29 cellular contexts compared by ENCODE assay signal in the genomic region with DNA sequence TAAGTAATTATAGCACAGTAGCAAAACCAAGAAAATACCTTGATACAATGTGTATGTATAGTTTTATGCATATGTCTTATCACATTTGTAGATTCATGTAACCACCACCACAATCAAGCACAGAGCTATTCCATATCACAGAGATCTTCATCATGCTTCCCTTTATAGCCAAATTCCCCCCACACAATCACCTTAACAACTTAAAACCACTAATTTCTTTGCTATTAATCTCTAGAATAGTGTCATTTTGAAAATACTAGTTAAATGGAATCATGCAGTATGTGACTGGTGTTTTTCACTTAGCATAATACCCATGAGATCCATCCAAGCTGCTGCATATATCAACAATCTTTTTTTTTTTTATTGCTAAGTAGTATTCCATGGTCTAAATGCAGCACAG. TPM values are rescaled to one million over a fixed set of nuclear protein-coding genes. Genes with fewer than 3 reads are reported as not detected.
DNase-seq lines count a peak whose midpoint lies in the region; ATAC-seq, FAIRE-seq and TF ChIP-seq lines count a peak whose summit lies in the region.
"Had no signal": no experiment of that assay in that cellular context is flagged by ENCODE, and none has a peak within 500 bp of the region (broad histone marks: within the 10 kb centered on the region; RNA-seq: fewer than 3 reads in every experiment).

No MANE protein-coding gene starts in this region.

- peaks cover 26 to 31% of the 10 kb centered on the region in 2 donors for H3K27me3 Mint-ChIP-seq in CD4-positive, alpha-beta memory T cell

- H2AFZ ChIP-seq in Karpas-422 (ENCODE audit: low read length) (no peak overlapping the region), GM12878 (ENCODE audit: control insufficient read depth, low read depth, low read length) (no peak overlapping the region)

- TF ChIP-seq EP300 in GM12878 (IDR thresholded peaks at IDR 0.05; ENCODE audit: borderline replicate concordance in 1 of 2, control insufficient read depth in 1 of 2, low read depth in 2 of 2, low read length in 2 of 2): no peak

- no peaks in the 10 kb centered on the region for H3K9me2 ChIP-seq in Karpas-422 (replicated peaks; ENCODE audit: insufficient read depth, low read length)

- H4K20me1 ChIP-seq in Karpas-422 (ENCODE audit: insufficient read depth, low read depth, low read length): 0 out of 2 replicates have a peak, but pooled peaks cover 5% of the 10 kb centered on the region
- H4K20me1 ChIP-seq in GM12878 (ENCODE audit: control insufficient read depth, insufficient read depth): peaks cover 7% of the 10 kb centered on the region

- in situ Hi-C loops in GM12878 (cut with MboI): no loop called here

- no TSS peak for BruUV-seq in GM12878 (replicated peaks; lab: Mats Ljungman, UMichigan)

- CTCF ChIA-PET in GM12878 (lab: Yijun Ruan, JAX): interaction anchor here (0.9 to 3.8 kb wide), 8 partner anchors 8 to 338 kb away, joined by 3 to 47 read pairs (median 6); no protein-coding TSS in a partner anchor
- CTCF ChIA-PET in CD4-positive, alpha-beta memory T cell (lab: Charles Lee; ENCODE audit: partially characterized antibody): interaction anchor here (1.6 kb wide), 1 partner anchor 35 kb away, joined by 4 read pairs; no protein-coding TSS in a partner anchor

- H3K4me1 ChIP-seq in Karpas-422 (ENCODE audit: low read length) (peaks cover 15% of the 10 kb centered on the region), GM12878 (ENCODE audit: control insufficient read depth, insufficient read depth, low read length) (peaks cover 4% of the 10 kb centered on the region; the same call in 1 of the 2 replicates)
- H3K4me1 ChIP-seq in CD4-positive, alpha-beta memory T cell (ENCODE audit: insufficient read depth, low read length): no peaks in the 10 kb centered on the region

- H3K9me3 ChIP-seq in Karpas-422 (ENCODE audit: low read length): no peaks in the 10 kb centered on the region
- no peaks in the 10 kb centered on the region for H3K9me3 ChIP-seq in GM12878 (replicated peaks; ENCODE audit: control insufficient read depth, insufficient read depth, low read length)
- no peaks in the 10 kb centered on the region for H3K9me3 ChIP-seq in CD4-positive, alpha-beta memory T cell (ENCODE audit: control insufficient read depth in 1 of 2, low read length in 2 of 2)

- H3K4me2 ChIP-seq in Karpas-422 (ENCODE audit: low read depth, low read length, poor library complexity, severe bottlenecking) (no peak overlapping the region), GM12878 (ENCODE audit: control insufficient read depth, insufficient read depth) (no peak overlapping the region)
- H3K4me2 ChIP-seq: BLaER1 treated with 17β-estradiol and CSF1 and Interleukin-3, amounts not matched to agents 10 nM and 100 nM had no signal

- intact Hi-C loops in GM12878 (cut with micrococcal nuclease; ENCODE audit: unreplicated experiment): no loop called here
- intact Hi-C loops in CD4-positive, alpha-beta memory T cell (cut with micrococcal nuclease): no loop called here

- peaks cover 5% of the 10 kb centered on the region for H3K4me1 Mint-ChIP-seq in stimulated activated effector memory CD8-positive, alpha-beta T cell treated with anti-CD3 and anti-CD28 coated beads, Interleukin-12 subunit alpha, Interleukin-12 subunit beta, amount 100 ng/mL, for 72 hours
- no peaks in the 10 kb centered on the region for H3K4me1 Mint-ChIP-seq in CD4-positive, alpha-beta memory T cell

- H3K36me3 ChIP-seq in Karpas-422 (ENCODE audit: insufficient read depth, low read length) (peaks cover 22% of the 10 kb centered on the region), GM12878 (ENCODE audit: control insufficient read depth in 2 of 2, insufficient read depth in 2 of 2, low read length in 1 of 2) (peaks cover 11 to 17% of the 10 kb centered on the region in 2 experiments)
- H3K36me3 ChIP-seq in CD4-positive, alpha-beta memory T cell (ENCODE audit: insufficient read depth, low read length): no peaks in the 10 kb centered on the region

- H3K4me3 ChIP-seq in Karpas-422 (ENCODE audit: low read length): no peak overlapping the region
- no peak overlapping the region for H3K4me3 ChIP-seq in GM12878
- H3K4me3 ChIP-seq in CD4-positive, alpha-beta memory T cell (ENCODE audit: low read length in 2 of 2): no peak overlapping the region
- H3K4me3 ChIP-seq: BLaER1 treated with 17β-estradiol and CSF1 and Interleukin-3, amounts not matched to agents 10 nM and 100 nM had no signal

- ATAC-seq in GM12878 (peak; percentile 8), HG02610 (IDR thresholded peaks at IDR 0.05; ENCODE audit: unreplicated experiment) (no peak), GM21390 (IDR thresholded peaks at IDR 0.05; ENCODE audit: unreplicated experiment) (no peak)
- ATAC-seq in stimulated activated effector memory CD8-positive, alpha-beta T cell treated with anti-CD3 and anti-CD28 coated beads, Interleukin-12 subunit alpha, Interleukin-12 subunit beta, amount 100 ng/mL, for 72 hours: peak; percentile 34

- peaks cover 2% of the 10 kb centered on the region for H3K9me3 Mint-ChIP-seq in stimulated activated effector memory CD8-positive, alpha-beta T cell treated with anti-CD3 and anti-CD28 coated beads, Interleukin-12 subunit alpha, Interleukin-12 subunit beta, amount 100 ng/mL, for 72 hours
- peaks cover 0 to 14% (median 9%) of the 10 kb centered on the region in 8 donors for H3K9me3 Mint-ChIP-seq in CD4-positive, alpha-beta memory T cell

- H3K27me3 ChIP-seq in Karpas-422 (ENCODE audit: low read length) (no peaks in the 10 kb centered on the region), GM12878 (replicated peaks in 1 of 2; ENCODE audit: control insufficient read depth in 2 of 2, insufficient read depth in 2 of 2, low read length in 1 of 2) (no peaks in the 10 kb centered on the region)
- no peaks in the 10 kb centered on the region for H3K27me3 ChIP-seq in CD4-positive, alpha-beta memory T cell (ENCODE audit: insufficient read depth, low read length)
- H3K27me3 ChIP-seq: BLaER1 treated with 17β-estradiol and CSF1 and Interleukin-3, amounts not matched to agents 10 nM and 100 nM had no signal

- TF ChIP-seq CTCF in GM12878 (IDR thresholded peaks at IDR 0.05 in 2 of 3, conservative IDR thresholded peaks at IDR 0.05 in 1 of 3; ENCODE audit: control insufficient read depth in 2 of 3, extremely low read depth in 1 of 3, insufficient read depth in 1 of 3, low read depth in 3 of 3, low read length in 3 of 3): no peak

- peaks cover 9% of the 10 kb centered on the region for H3K36me3 Mint-ChIP-seq in stimulated activated effector memory CD8-positive, alpha-beta T cell treated with anti-CD3 and anti-CD28 coated beads, Interleukin-12 subunit alpha, Interleukin-12 subunit beta, amount 100 ng/mL, for 72 hours
- peaks cover 0 to 7% of the 10 kb centered on the region in 2 donors for H3K36me3 Mint-ChIP-seq in CD4-positive, alpha-beta memory T cell

- H3K4me3 Mint-ChIP-seq in stimulated activated effector memory CD8-positive, alpha-beta T cell treated with anti-CD3 and anti-CD28 coated beads, Interleukin-12 subunit alpha, Interleukin-12 subunit beta, amount 100 ng/mL, for 72 hours: no peak overlapping the region
- H3K4me3 Mint-ChIP-seq in CD4-positive, alpha-beta memory T cell: no peak overlapping the region
- H3K4me3 Mint-ChIP-seq: CD4-positive, alpha-beta T cell; CD8-positive, alpha-beta memory T cell had no signal

- H3K9ac ChIP-seq in Karpas-422 (ENCODE audit: low read length) (no peak overlapping the region), GM12878 (ENCODE audit: control insufficient read depth, insufficient read depth, low read length) (no peak overlapping the region)
- H3K9ac ChIP-seq: BLaER1 treated with 17β-estradiol and CSF1 and Interleukin-3, amounts not matched to agents 10 nM and 100 nM had no signal

- RAD21 ChIA-PET in GM12878 (lab: Charles Lee; ENCODE audit: unreplicated experiment): interaction anchor here (1.1 to 3.7 kb wide), 6 partner anchors 12 to 420 kb away, joined by 4 to 23 read pairs (median 6); no protein-coding TSS in a partner anchor

- TF ChIP-seq POLR2A in GM12878 (IDR thresholded peaks at IDR 0.05; ENCODE audit: low read depth, low read length): no peak

- POLR2A ChIA-PET in GM12878 (lab: Charles Lee): interaction anchor here (0.8 to 8.4 kb wide), 9 partner anchors 9 to 394 kb away, joined by 3 to 64 read pairs (median 4); no protein-coding TSS in a partner anchor
- POLR2A ChIA-PET in CD4-positive, alpha-beta memory T cell (lab: Charles Lee; ENCODE audit: partially characterized antibody): no interaction called here

- no peaks in the 10 kb centered on the region for H3K79me2 ChIP-seq in Karpas-422 (ENCODE audit: low read length)
- peaks cover 6% of the 10 kb centered on the region for H3K79me2 ChIP-seq in GM12878 (ENCODE audit: control insufficient read depth, insufficient read depth, low read length)

- SMC1A ChIA-PET in GM12878 (lab: Charles Lee; ENCODE audit: uncharacterized antibody, unreplicated experiment): interaction anchor here (0.9 to 3.1 kb wide), 14 partner anchors 9 to 239 kb away, joined by 3 to 27 read pairs (median 5); partner anchors contain the start of gene HLA-DQB1

- no peak for TF ChIP-seq RAD21 in GM12878 (IDR thresholded peaks at IDR 0.05; ENCODE audit: insufficient read depth, low read depth, low read length)

- no peak for FAIRE-seq in GM12878 (lab: Jason Lieb, UNC)
- FAIRE-seq: A204.1, GM12891, GM19239 had no signal

- H3K27ac ChIP-seq in Karpas-422 (ENCODE audit: low read length) (no peak overlapping the region), GM12878 (ENCODE audit: control insufficient read depth, insufficient read depth) (no peak overlapping the region)
- H3K27ac ChIP-seq in CD4-positive, alpha-beta memory T cell (ENCODE audit: low read depth, low read length): no peak overlapping the region
- H3K27ac ChIP-seq: BLaER1 treated with 17β-estradiol and CSF1 and Interleukin-3, amounts not matched to agents 10 nM and 100 nM; C4-2B had no signal

- DNase-seq in Karpas-422 (peak; percentile 36), GM12878 (ENCODE audit: low read depth, low spot score) (no peak), NCI-H2171 (lab: John Stamatoyannopoulos, UW) (no peak)
- DNase-seq in stimulated activated effector memory CD8-positive, alpha-beta T cell treated with anti-CD3 and anti-CD28 coated beads, Interleukin-12 subunit alpha, Interleukin-12 subunit beta, amount 100 ng/mL, for 72 hours (ENCODE audit: low spot score in 2 of 2): no peak
- no peak for DNase-seq in CD4-positive, alpha-beta memory T cell
- DNase-seq: 8988T; ACHN; CD4-positive, alpha-beta T cell; CD8-positive, alpha-beta memory T cell; COR-L47; DMS 273 treated with DMSO at 0.1 percent for 48 hours; DMS153; DMS53; DMS79; DND-41; EL; GDM1 had no signal

- no peak overlapping the region for H3K27ac Mint-ChIP-seq in stimulated activated effector memory CD8-positive, alpha-beta T cell treated with anti-CD3 and anti-CD28 coated beads, Interleukin-12 subunit alpha, Interleukin-12 subunit beta, amount 100 ng/mL, for 72 hours
- no peak overlapping the region for H3K27ac Mint-ChIP-seq in CD4-positive, alpha-beta memory T cell
- H3K27ac Mint-ChIP-seq: CD4-positive, alpha-beta T cell; CD8-positive, alpha-beta memory T cell had no signal

RNA-seq across cellular contexts. Expression of gene HLA-DRA, which starts 8.2 kb away (rescaled TPM):
- 1,241 and 1,934 TPM in 2 replicates for total RNA-seq in Karpas-422 (2014; rRNA removed; shearing (Covaris generic); ENCODE audit: low replicate concordance)
- total RNA-seq in GM12878 (2013; cell fraction: nucleolus; rRNA removed): 1,287 and 1,330 TPM in 2 replicates
- 2,559 and 2,863 TPM in 2 replicates for total RNA-seq in GM12878 (2014; rRNA removed)
- 2,824 and 2,869 TPM in 2 replicates for total RNA-seq in GM12878 (2014; rRNA removed; fragmentation: Illumina TruSeq; extraction: Trizol)
- total RNA-seq in GM12878 (2021): 2,040 and 2,127 TPM in 2 replicates
- 4,381 TPM for polyA plus RNA-seq in GM12878 (2011; ENCODE audit: low read depth)
- 6,832 and 7,093 TPM in 2 replicates for polyA plus RNA-seq in GM12878 (2011; rRNA removed)
- polyA plus RNA-seq in GM12878 (2011; cell fraction: cytosol; rRNA removed): 4,390 and 4,721 TPM in 2 replicates
- 1,234 and 2,181 TPM in 2 replicates for polyA plus RNA-seq in GM12878 (2011; cell fraction: nucleus; rRNA removed)
- polyA plus RNA-seq in GM12878 (2012): 3,681 and 3,742 TPM in 2 replicates
- polyA plus RNA-seq in GM12878 (2014; fragmentation: Illumina TruSeq; extraction: Trizol): 3,849 and 4,829 TPM in 2 replicates
- polyA plus RNA-seq in GM12878 (2014; fragmentation: Nextera tagmentation; extraction: Ambion mirVana): 1,000 to 10,000 TPM; 4,131 to 6,024 TPM
- polyA plus RNA-seq in GM12878 (2014; rRNA removed): 2,742 and 2,894 TPM in 2 replicates
- 1,000 to 10,000 TPM; 2,299 to 2,366 TPM for polyA plus RNA-seq in GM12878 (2016; fragmentation: Nextera tagmentation; extraction: Ambion mirVana)
- 2,520 and 2,732 TPM in 2 replicates for polyA minus RNA-seq in GM12878 (2011; rRNA and poly(A)+ RNA removed)
- 587 and 631 TPM in 2 replicates for polyA minus RNA-seq in GM12878 (2011; cell fraction: cytosol; rRNA and poly(A)+ RNA removed)
- 263 and 275 TPM in 2 replicates for polyA minus RNA-seq in GM12878 (2011; cell fraction: nucleus; rRNA and poly(A)+ RNA removed)
- 10 to 100 TPM; 24.3 to 25.1 TPM for total RNA-seq in CD4-positive, alpha-beta memory T cell
- 100 to 1,000 TPM in 1 of 2 donors, 1 to 10 TPM in 1; 6.9 to 112 TPM for polyA plus RNA-seq in CD4-positive, alpha-beta memory T cell
- total RNA-seq: A673, G401 had no signal
- polyA plus RNA-seq: AG04450, BJ had no signal

RNA-seq across cellular contexts. Expression of gene BTNL2, which starts 41.0 kb away (rescaled TPM):
- total RNA-seq in Karpas-422 (2014; rRNA removed; shearing (Covaris generic); ENCODE audit: low replicate concordance): not detected in 2 replicates
- total RNA-seq in GM12878 (2013; cell fraction: nucleolus; rRNA removed): not detected in 2 replicates
- total RNA-seq in GM12878 (2014; rRNA removed): 0.11 TPM in 1 of 2 replicates, not detected in the other
- total RNA-seq in GM12878 (2014; rRNA removed; fragmentation: Illumina TruSeq; extraction: Trizol): not detected in 2 replicates
- total RNA-seq in GM12878 (2021): 0.26 TPM in 1 of 2 replicates, not detected in the other
- polyA plus RNA-seq in GM12878 (2011; ENCODE audit: low read depth): not detected
- polyA plus RNA-seq in GM12878 (2011; rRNA removed): 0.20 TPM in 1 of 2 replicates, not detected in the other
- 0.15 TPM in 1 of 2 replicates, not detected in the other for polyA plus RNA-seq in GM12878 (2011; cell fraction: cytosol; rRNA removed)
- 0.76 and 0.82 TPM in 2 replicates for polyA plus RNA-seq in GM12878 (2011; cell fraction: nucleus; rRNA removed)
- not detected in 2 replicates for polyA plus RNA-seq in GM12878 (2012)
- polyA plus RNA-seq in GM12878 (2014; fragmentation: Illumina TruSeq; extraction: Trizol): not detected in 2 replicates
- polyA plus RNA-seq in GM12878 (2014; fragmentation: Nextera tagmentation; extraction: Ambion mirVana): under 1 TPM in 1 of 2 experiments, not detected in 1; 0.29 TPM
- polyA plus RNA-seq in GM12878 (2014; rRNA removed): 0.26 TPM in 1 of 2 replicates, not detected in the other
- not detected for polyA plus RNA-seq in GM12878 (2016; fragmentation: Nextera tagmentation; extraction: Ambion mirVana)
- polyA minus RNA-seq in GM12878 (2011; rRNA and poly(A)+ RNA removed): 0.59 TPM in 1 of 2 replicates, not detected in the other
- not detected in 2 replicates for polyA minus RNA-seq in GM12878 (2011; cell fraction: cytosol; rRNA and poly(A)+ RNA removed)
- not detected in 2 replicates for polyA minus RNA-seq in GM12878 (2011; cell fraction: nucleus; rRNA and poly(A)+ RNA removed)
- not detected for total RNA-seq in CD4-positive, alpha-beta memory T cell
- polyA plus RNA-seq in CD4-positive, alpha-beta memory T cell: not detected
- total RNA-seq: A673; CD4-positive, alpha-beta T cell; CD8-positive, alpha-beta memory T cell; Daoy; G401 had no signal
- polyA plus RNA-seq: AG04450; BJ; CD8-positive, alpha-beta memory T cell had no signal

Comparison
In these comparisons a context has a peak if more than half of its experiments do, and no peak if none do; other contexts are left out.
1. ATAC-seq: peak in GM12878 (single experiment) and stimulated activated effector memory CD8-positive, alpha-beta T cell treated with anti-CD3 and anti-CD28 coated beads, Interleukin-12 subunit alpha, Interleukin-12 subunit beta, amount 100 ng/mL, for 72 hours (single experiment); none in HG02610 (single experiment) and GM21390 (single experiment).
2. RNA of gene HLA-DRA, which starts 8.2 kb away (total RNA-seq): 1,287 to 2,869 TPM in GM12878 and 1,241 to 1,934 TPM in Karpas-422; 24.3 to 25.1 TPM in CD4-positive, alpha-beta memory T cell; every median in the first group is over 10 times any median in the second.